In the genomic region with DNA sequence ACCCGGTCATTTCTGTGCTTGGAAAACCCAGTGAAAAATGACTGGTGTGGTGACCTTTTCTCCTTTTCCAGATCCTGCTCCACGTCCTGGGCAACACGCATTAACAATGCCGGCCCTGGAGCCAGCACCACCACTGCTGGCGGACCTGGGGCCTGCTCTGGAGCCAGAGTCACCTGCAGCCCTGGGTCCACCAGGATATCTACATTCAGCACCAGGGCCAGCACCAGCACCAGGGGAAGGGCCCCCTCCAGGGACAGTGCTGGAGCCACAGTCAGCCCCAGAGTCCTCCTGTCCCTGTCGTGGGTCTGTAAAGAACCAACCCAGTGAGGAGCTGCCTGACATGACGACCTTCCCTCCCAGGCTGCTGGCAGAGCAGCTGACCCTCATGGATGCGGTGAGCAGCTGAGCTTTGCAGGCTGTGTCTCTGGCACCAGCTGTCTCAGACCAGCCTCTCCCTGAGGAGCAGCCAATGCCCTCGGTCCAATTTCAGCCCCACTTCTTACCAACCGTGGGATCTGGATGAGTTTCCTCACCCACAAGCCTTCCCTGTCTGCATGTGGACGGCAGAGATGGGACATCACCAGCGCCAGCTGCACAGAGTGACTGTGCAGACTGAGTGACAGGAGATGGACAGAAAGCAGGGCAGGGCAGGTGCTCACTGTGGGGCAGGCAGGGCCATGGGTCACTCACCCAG, we compare ENCODE assay signal across 21 cellular contexts. TPM values are rescaled to one million over a fixed set of nuclear protein-coding genes. Genes with fewer than 3 reads are reported as not detected.
DNase-seq lines count a peak whose midpoint lies in the region; ATAC-seq, FAIRE-seq and TF ChIP-seq lines count a peak whose summit lies in the region.
"Had no signal": no experiment of that assay in that cellular context is flagged by ENCODE, and none has a peak within 500 bp of the region (broad histone marks: within the 10 kb centered on the region; RNA-seq: fewer than 3 reads in every experiment).

No MANE protein-coding gene starts in this region.

- no TSS peak for BruUV-seq in K562 (replicated peaks; lab: Mats Ljungman, UMichigan)

- H3K9me3 Mint-ChIP-seq in activated CD4-positive, alpha-beta T cell treated with anti-CD3 and anti-CD28 coated beads for 36 hours (ENCODE audit: low read depth): no peaks in the 10 kb centered on the region
- H3K9me3 Mint-ChIP-seq in naive thymus-derived CD8-positive, alpha-beta T cell: peaks cover 0 to 2% (median 0%) of the 10 kb centered on the region in 9 donors
- no peaks in the 10 kb centered on the region for H3K9me3 Mint-ChIP-seq in stimulated activated memory B cell treated with anti-CD40 and anti-IgM and Interleukin-4, amounts not matched to agents 10 μg/mL and 1 μg/mL and 100 μg/mL, for 72 hours
- H3K9me3 Mint-ChIP-seq: CD14-positive monocyte; stimulated activated naive CD8-positive, alpha-beta T cell treated with anti-CD3 and anti-CD28 coated beads, Interleukin-15, amount 100 ng/mL, for 72 hours had no signal

- no peaks in the 10 kb centered on the region for H3K27me3 Mint-ChIP-seq in activated CD4-positive, alpha-beta T cell treated with anti-CD3 and anti-CD28 coated beads for 36 hours
- H3K27me3 Mint-ChIP-seq in naive thymus-derived CD8-positive, alpha-beta T cell: no peaks in the 10 kb centered on the region
- H3K27me3 Mint-ChIP-seq in stimulated activated memory B cell treated with anti-CD40 and anti-IgM and Interleukin-4, amounts not matched to agents 10 μg/mL and 1 μg/mL and 100 μg/mL, for 72 hours: no peaks in the 10 kb centered on the region
- H3K27me3 Mint-ChIP-seq: stimulated activated naive CD8-positive, alpha-beta T cell treated with anti-CD3 and anti-CD28 coated beads, Interleukin-15, amount 100 ng/mL, for 72 hours had no signal

- intact Hi-C loops in activated CD4-positive, alpha-beta T cell treated with anti-CD3 and anti-CD28 coated beads for 36 hours (cut with DNase I, micrococcal nuclease): no loop called here
- intact Hi-C loops in K562 (cut with micrococcal nuclease) (no loop called here), sigmoid colon (cut with DNase I) (no loop called here), transverse colon (cut with DNase I; ENCODE audit: low total_unique reads) (no loop called here)

- TF ChIP-seq CTCF in GM13976 (IDR thresholded peaks at IDR 0.05; ENCODE audit: borderline replicate concordance, control extremely low read depth, extremely low read depth, insufficient read depth, missing control alignments) (no peak), K562 (IDR thresholded peaks at IDR 0.05 in 2 of 3, conservative IDR thresholded peaks at IDR 0.05 in 1 of 3; ENCODE audit: insufficient read depth in 2 of 3, low read depth in 1 of 3, low read length in 3 of 3) (no peak), sigmoid colon (IDR thresholded peaks at IDR 0.05) (no peak), transverse colon (IDR thresholded peaks at IDR 0.05) (no peak)

- no peaks in the 10 kb centered on the region for H3K9me1 ChIP-seq in K562 (ENCODE audit: control insufficient read depth, insufficient read depth, low read length)

- no peak overlapping the region for H3K27ac Mint-ChIP-seq in activated CD4-positive, alpha-beta T cell treated with anti-CD3 and anti-CD28 coated beads for 36 hours
- peak overlapping the region; percentile 40 to 100 (median 84) for H3K27ac Mint-ChIP-seq in naive thymus-derived CD8-positive, alpha-beta T cell
- no peak overlapping the region for H3K27ac Mint-ChIP-seq in stimulated activated memory B cell treated with anti-CD40 and anti-IgM and Interleukin-4, amounts not matched to agents 10 μg/mL and 1 μg/mL and 100 μg/mL, for 72 hours
- H3K27ac Mint-ChIP-seq: stimulated activated naive CD8-positive, alpha-beta T cell treated with anti-CD3 and anti-CD28 coated beads, Interleukin-15, amount 100 ng/mL, for 72 hours had no signal

- TF ChIP-seq POLR2A in K562 (conservative IDR thresholded peaks at IDR 0.05) (no peak), sigmoid colon (IDR thresholded peaks at IDR 0.05) (no peak), transverse colon (IDR thresholded peaks at IDR 0.05) (no peak)

- CTCF ChIA-PET in activated CD4-positive, alpha-beta T cell treated with anti-CD3 and anti-CD28 coated beads for 36 hours (lab: Charles Lee): interaction anchor here (0.6 kb wide), 2 partner anchors 10 to 150 kb away, joined by 3 to 4 read pairs; no protein-coding TSS in a partner anchor
- CTCF ChIA-PET in K562 (lab: Yijun Ruan, JAX; ENCODE audit: low intra/inter-chr PET ratio): no interaction called here

- no peak overlapping the region for H2AFZ ChIP-seq in K562 (ENCODE audit: low read depth, low read length)

- H3K4me3 Mint-ChIP-seq in activated CD4-positive, alpha-beta T cell treated with anti-CD3 and anti-CD28 coated beads for 36 hours: no peak overlapping the region
- no peak overlapping the region for H3K4me3 Mint-ChIP-seq in naive thymus-derived CD8-positive, alpha-beta T cell
- H3K4me3 Mint-ChIP-seq in stimulated activated memory B cell treated with anti-CD40 and anti-IgM and Interleukin-4, amounts not matched to agents 10 μg/mL and 1 μg/mL and 100 μg/mL, for 72 hours: no peak overlapping the region
- H3K4me3 Mint-ChIP-seq: CD14-positive monocyte; stimulated activated naive CD8-positive, alpha-beta T cell treated with anti-CD3 and anti-CD28 coated beads, Interleukin-15, amount 100 ng/mL, for 72 hours had no signal

- H3K4me1 Mint-ChIP-seq in activated CD4-positive, alpha-beta T cell treated with anti-CD3 and anti-CD28 coated beads for 36 hours: peaks cover 30% of the 10 kb centered on the region
- peaks cover 26 to 53% (median 42%) of the 10 kb centered on the region in 4 donors for H3K4me1 Mint-ChIP-seq in naive thymus-derived CD8-positive, alpha-beta T cell
- peaks cover 25% of the 10 kb centered on the region for H3K4me1 Mint-ChIP-seq in stimulated activated memory B cell treated with anti-CD40 and anti-IgM and Interleukin-4, amounts not matched to agents 10 μg/mL and 1 μg/mL and 100 μg/mL, for 72 hours

- peak; percentile 16 for DNase-seq in activated CD4-positive, alpha-beta T cell treated with anti-CD3 and anti-CD28 coated beads for 36 hours
- no peak for DNase-seq in activated CD4-positive, alpha-beta T cell treated with anti-CD3 and anti-CD28 coated beads for 48 hours
- DNase-seq in GM13976 (ENCODE audit: low spot score) (peak; percentile 22), K562 (ENCODE audit: extremely low read depth in 1 of 4, low spot score in 3 of 4) (peak in 2 of 4 experiments; percentile 10 to 33), sigmoid colon (no peak), transverse colon (no peak)
- DNase-seq in naive thymus-derived CD8-positive, alpha-beta T cell: no peak
- DNase-seq: 8988T; activated CD4-positive, CD25-positive, alpha-beta regulatory T cell; activated CD8-positive, alpha-beta memory T cell treated with anti-CD3 and anti-CD28 coated beads, Interleukin-2, amount 50 U/mL, for 48 hours; effector CD8-positive, alpha-beta T cell; Kasumi-1; NCI-H1417; stimulated activated CD4-positive, alpha-beta T cell treated with anti-CD3 and anti-CD28 coated beads, Interleukin-15, amount 100 ng/mL, for 24 hours; stimulated activated naive CD8-positive, alpha-beta T cell treated with anti-CD3 and anti-CD28 coated beads, Interleukin-15, amount 100 ng/mL, for 72 hours had no signal

- no peak overlapping the region for H3K4me3 ChIP-seq in K562
- no peak overlapping the region for H3K4me3 ChIP-seq in sigmoid colon
- no peak overlapping the region for H3K4me3 ChIP-seq in transverse colon
- H3K4me3 ChIP-seq: cardiac muscle cell, left lung had no signal

- peaks cover 30% of the 10 kb centered on the region; the same call in 2 of the 3 replicates for H3K36me3 ChIP-seq in K562 (ENCODE audit: control insufficient read depth, insufficient read depth, low read length)
- H3K36me3 ChIP-seq in sigmoid colon: peaks cover 3 to 56% (median 10%) of the 10 kb centered on the region in 4 donors
- H3K36me3 ChIP-seq in transverse colon: peaks cover 0 to 16% (median 5%) of the 10 kb centered on the region in 4 donors

- TF ChIP-seq EP300 in K562 (IDR thresholded peaks at IDR 0.05; ENCODE audit: low read length) (no peak), sigmoid colon (IDR thresholded peaks at IDR 0.05) (no peak), transverse colon (IDR thresholded peaks at IDR 0.05; ENCODE audit: low read depth) (no peak)

- H3K9me3 ChIP-seq in K562 (replicated peaks; ENCODE audit: control insufficient read depth, insufficient read depth, low read depth, low read length) (no peaks in the 10 kb centered on the region), sigmoid colon (no peaks in the 10 kb centered on the region), transverse colon (no peaks in the 10 kb centered on the region)
- H3K9me3 ChIP-seq: left lung had no signal

- no peaks in the 10 kb centered on the region for H4K20me1 ChIP-seq in K562 (replicated peaks; ENCODE audit: control insufficient read depth, insufficient read depth, low read length)

- in situ Hi-C loops in GM13976 (cut with MboI; ENCODE audit: low sequenced_read_pairs, unreplicated experiment): no loop called here
- in situ Hi-C loops in K562 (cut with MboI): no loop called here
- in situ Hi-C loops in transverse colon (cut with MboI; ENCODE audit: low pct_ligation_motif_present in 1 of 4, low pct_unique_long_range_greater_than_20kb in 1 of 4, low sequenced_read_pairs in 3 of 4): no loop called here

- H3K79me2 ChIP-seq in K562 (ENCODE audit: control insufficient read depth, insufficient read depth, low read length): no peaks in the 10 kb centered on the region

- H3K27me3 ChIP-seq in K562 (ENCODE audit: control insufficient read depth in 2 of 2, insufficient read depth in 2 of 2, low read length in 2 of 2) (no peaks in the 10 kb centered on the region), sigmoid colon (no peaks in the 10 kb centered on the region), transverse colon (no peaks in the 10 kb centered on the region)
- H3K27me3 ChIP-seq: cardiac muscle cell, left lung had no signal

- no peak overlapping the region for H3K27ac ChIP-seq in K562 (ENCODE audit: extremely low read depth, low read depth, low read length)
- no peak overlapping the region for H3K27ac ChIP-seq in sigmoid colon
- no peak overlapping the region for H3K27ac ChIP-seq in transverse colon
- H3K27ac ChIP-seq: cardiac muscle cell, left lung had no signal

- no peak overlapping the region for H3K4me2 ChIP-seq in K562 (ENCODE audit: insufficient read depth, low read length)

- no peak for TF ChIP-seq RAD21 in K562 (CRISPR knock-in tag; conservative IDR thresholded peaks at IDR 0.05 in 1 of 2, IDR thresholded peaks at IDR 0.05 in 1 of 2)

- POLR2A ChIA-PET in activated CD4-positive, alpha-beta T cell treated with anti-CD3 and anti-CD28 coated beads for 36 hours (lab: Charles Lee): no interaction called here
- POLR2A ChIA-PET in K562 (lab: Yijun Ruan, JAX): interaction anchor here (1.0 kb wide), 1 partner anchor 8 kb away, joined by 6 read pairs; no protein-coding TSS in a partner anchor
- POLR2A ChIA-PET in naive thymus-derived CD8-positive, alpha-beta T cell (lab: Charles Lee): interaction anchor here (0.8 to 1.1 kb wide), 2 partner anchors 24 to 78 kb away, joined by 3 to 4 read pairs; no protein-coding TSS in a partner anchor

- no peak for FAIRE-seq in K562 (lab: Jason Lieb, UNC)

- ATAC-seq in activated CD4-positive, alpha-beta T cell treated with anti-CD3 and anti-CD28 coated beads for 36 hours: no peak
- ATAC-seq in K562: peak; percentile 51; the same call in 2 of the 3 replicates
- ATAC-seq in naive thymus-derived CD8-positive, alpha-beta T cell: no peak
- ATAC-seq in stimulated activated memory B cell treated with anti-CD40 and anti-IgM and Interleukin-4, amounts not matched to agents 10 μg/mL and 1 μg/mL and 100 μg/mL, for 72 hours: no peak
- ATAC-seq: left lung; stimulated activated naive CD8-positive, alpha-beta T cell treated with anti-CD3 and anti-CD28 coated beads, Interleukin-15, amount 100 ng/mL, for 72 hours had no signal

- peaks cover 23% of the 10 kb centered on the region for H3K36me3 Mint-ChIP-seq in activated CD4-positive, alpha-beta T cell treated with anti-CD3 and anti-CD28 coated beads for 36 hours (ENCODE audit: low read depth)
- peaks cover 0 to 18% (median 8%) of the 10 kb centered on the region in 3 donors for H3K36me3 Mint-ChIP-seq in naive thymus-derived CD8-positive, alpha-beta T cell
- peaks cover 51% of the 10 kb centered on the region for H3K36me3 Mint-ChIP-seq in stimulated activated memory B cell treated with anti-CD40 and anti-IgM and Interleukin-4, amounts not matched to agents 10 μg/mL and 1 μg/mL and 100 μg/mL, for 72 hours

- 0 out of 4 replicates have a peak overlapping the region, but pooled peaks of 1 of the 2 experiments have one; percentile 5 for H3K9ac ChIP-seq in K562 (ENCODE audit: insufficient read depth in 1 of 2, low read depth in 2 of 2, low read length in 2 of 2)

- H3K4me1 ChIP-seq in K562 (replicated peaks in 1 of 2; ENCODE audit: control insufficient read depth in 2 of 2, insufficient read depth in 2 of 2, low read length in 2 of 2): peaks cover 0 to 3% of the 10 kb centered on the region in 2 experiments; a peak in 1 of 5 replicates
- H3K4me1 ChIP-seq in sigmoid colon: no peaks in the 10 kb centered on the region
- H3K4me1 ChIP-seq in transverse colon: no peaks in the 10 kb centered on the region

- 86% methylated on average over 11 of the region's 12 CpGs for WGBS in K562 (ENCODE audit: insufficient coverage, low coverage, missing lambda C conversion rate)
- WGBS in sigmoid colon, 2 donors: 95 to 96% methylated on average over 12 of the region's 12 CpGs
- WGBS in transverse colon (ENCODE audit: low coverage in 1 of 2), 2 donors: 93% methylated on average over 12 of the region's 12 CpGs; no CpG with 5 or more reads in 1 of the 2 donors

RNA-seq across cellular contexts. Expression of a gene that starts 1.9 kb away (rescaled TPM):
- 10 to 100 TPM; 13.5 to 14.6 TPM for total RNA-seq in activated CD4-positive, alpha-beta T cell treated with anti-CD3 and anti-CD28 coated beads for 36 hours
- 0.14 TPM in 1 of 2 replicates, not detected in the other for total RNA-seq in K562 (2011; cell fraction: chromatin; rRNA removed; ENCODE audit: low replicate concordance)
- not detected in 2 replicates for total RNA-seq in K562 (2011; cell fraction: nucleolus; rRNA removed)
- not detected in 2 replicates for total RNA-seq in K562 (2011; cell fraction: nucleoplasm; rRNA removed)
- total RNA-seq in K562 (2014; rRNA removed) (not detected in 2 replicates), K562 (2014; rRNA removed; fragmentation: Illumina TruSeq; extraction: Trizol) (not detected in 2 replicates), K562 (2015; rRNA removed; fragmentation: Illumina TruSeq; extraction: Trizol) (not detected in 2 replicates), K562 (2021) (not detected in 2 replicates), sigmoid colon (not detected), transverse colon (1 to 10 TPM in 1 of 4 donors, under 1 TPM in 1, not detected in 2; 0.82 to 1.1 TPM)
- polyA plus RNA-seq in K562 (2011; rRNA removed) (not detected in 2 replicates), K562 (2014; fragmentation: Illumina TruSeq; extraction: Trizol) (not detected in 2 replicates), K562 (2014; fragmentation: Nextera tagmentation; extraction: Ambion mirVana) (not detected), K562 (2014; rRNA removed) (not detected in 2 replicates), sigmoid colon (1 to 10 TPM; 1.8 to 3.2 (median 2.8) TPM)
- not detected in 2 replicates for polyA plus RNA-seq in K562 (2011; cell fraction: cytosol; rRNA removed)
- polyA plus RNA-seq in K562 (2011; cell fraction: nucleus; rRNA removed): not detected in 2 replicates
- 0.10 and 0.13 TPM in 2 replicates for polyA plus RNA-seq in K562 (2012)
- not detected in 2 replicates for polyA minus RNA-seq in K562 (2011; rRNA and poly(A)+ RNA removed)
- not detected in 2 replicates for polyA minus RNA-seq in K562 (2011; cell fraction: cytosol; rRNA and poly(A)+ RNA removed)
- not detected in 2 replicates for polyA minus RNA-seq in K562 (2011; cell fraction: nucleus; rRNA and poly(A)+ RNA removed)
- total RNA-seq in naive thymus-derived CD8-positive, alpha-beta T cell: 10 to 100 TPM; 12.3 to 15.2 TPM
- polyA plus RNA-seq in naive thymus-derived CD8-positive, alpha-beta T cell: 100 to 1,000 TPM in 2 of 3 donors, 10 to 100 TPM in 1; 90.7 to 115 (median 110) TPM
- total RNA-seq: cardiac muscle cell, pulmonary artery endothelial cell, ureter had no signal

RNA-seq across cellular contexts. Expression of a gene that starts 58.2 kb away (rescaled TPM):
- total RNA-seq in activated CD4-positive, alpha-beta T cell treated with anti-CD3 and anti-CD28 coated beads for 36 hours: 1 to 10 TPM; 1.6 to 1.7 TPM
- 8.5 and 13.1 TPM in 2 replicates for total RNA-seq in K562 (2011; cell fraction: chromatin; rRNA removed; ENCODE audit: low replicate concordance)
- total RNA-seq in K562 (2011; cell fraction: nucleolus; rRNA removed): 4.9 and 5.3 TPM in 2 replicates
- 8.3 and 11.4 TPM in 2 replicates for total RNA-seq in K562 (2011; cell fraction: nucleoplasm; rRNA removed)
- 1.4 and 1.8 TPM in 2 replicates for total RNA-seq in K562 (2014; rRNA removed)
- 2.3 TPM in 2 replicates for total RNA-seq in K562 (2014; rRNA removed; fragmentation: Illumina TruSeq; extraction: Trizol)
- 2.4 and 2.5 TPM in 2 replicates for total RNA-seq in K562 (2015; rRNA removed; fragmentation: Illumina TruSeq; extraction: Trizol)
- total RNA-seq in K562 (2021): 3.2 and 3.3 TPM in 2 replicates
- 0.57 and 0.58 TPM in 2 replicates for polyA plus RNA-seq in K562 (2011; rRNA removed)
- polyA plus RNA-seq in K562 (2011; cell fraction: cytosol; rRNA removed): 0.72 and 0.84 TPM in 2 replicates
- 2.0 and 2.6 TPM in 2 replicates for polyA plus RNA-seq in K562 (2011; cell fraction: nucleus; rRNA removed)
- polyA plus RNA-seq in K562 (2012): 0.99 and 1.2 TPM in 2 replicates
- polyA plus RNA-seq in K562 (2014; fragmentation: Illumina TruSeq; extraction: Trizol): 1.3 and 1.5 TPM in 2 replicates
- polyA plus RNA-seq in K562 (2014; fragmentation: Nextera tagmentation; extraction: Ambion mirVana): under 1 TPM; 0.14 to 0.18 TPM
- polyA plus RNA-seq in K562 (2014; rRNA removed): 1.1 and 1.3 TPM in 2 replicates
- 1.2 and 1.5 TPM in 2 replicates for polyA minus RNA-seq in K562 (2011; rRNA and poly(A)+ RNA removed)
- polyA minus RNA-seq in K562 (2011; cell fraction: cytosol; rRNA and poly(A)+ RNA removed): 1.5 and 1.7 TPM in 2 replicates
- 1.3 and 2.1 TPM in 2 replicates for polyA minus RNA-seq in K562 (2011; cell fraction: nucleus; rRNA and poly(A)+ RNA removed)
- 1 to 10 TPM; 6.9 to 7.0 TPM for total RNA-seq in naive thymus-derived CD8-positive, alpha-beta T cell
- under 1 TPM; 0.20 to 0.57 (median 0.47) TPM for polyA plus RNA-seq in naive thymus-derived CD8-positive, alpha-beta T cell
- 1 to 10 TPM; 2.6 to 5.5 (median 3.0) TPM for total RNA-seq in sigmoid colon
- 1 to 10 TPM in 1 of 3 donors, under 1 TPM in 2; 0.23 to 1.8 (median 0.60) TPM for polyA plus RNA-seq in sigmoid colon
- 1 to 10 TPM; 2.7 to 7.5 (median 5.9) TPM for total RNA-seq in transverse colon

Comparison
In these comparisons a context has a peak if more than half of its experiments do, and no peak if none do; other contexts are left out.
1. DNase-seq: peak in activated CD4-positive, alpha-beta T cell treated with anti-CD3 and anti-CD28 coated beads for 36 hours (single experiment) and GM13976 (single experiment); none in activated CD4-positive, alpha-beta T cell treated with anti-CD3 and anti-CD28 coated beads for 48 hours (single experiment), naive thymus-derived CD8-positive, alpha-beta T cell (0 of 10), sigmoid colon (single experiment) and transverse colon (single experiment).
2. H3K27ac Mint-ChIP-seq: peak in naive thymus-derived CD8-positive, alpha-beta T cell (10 of 10); none in activated CD4-positive, alpha-beta T cell treated with anti-CD3 and anti-CD28 coated beads for 36 hours (single experiment) and stimulated activated memory B cell treated with anti-CD40 and anti-IgM and Interleukin-4, amounts not matched to agents 10 μg/mL and 1 μg/mL and 100 μg/mL, for 72 hours (single experiment).
3. RNA of a gene that starts 1.9 kb away (total RNA-seq): 12.3 to 15.2 TPM in naive thymus-derived CD8-positive, alpha-beta T cell and 13.5 to 14.6 TPM in activated CD4-positive, alpha-beta T cell treated with anti-CD3 and anti-CD28 coated beads for 36 hours; 0.82 to 1.1 TPM in transverse colon, 0.14 TPM in K562 and not detected in sigmoid colon; every median in the first group is over 4 times any median in the second.